Comparison of ENCODE assay signal across 21 cellular contexts in the genomic region with DNA sequence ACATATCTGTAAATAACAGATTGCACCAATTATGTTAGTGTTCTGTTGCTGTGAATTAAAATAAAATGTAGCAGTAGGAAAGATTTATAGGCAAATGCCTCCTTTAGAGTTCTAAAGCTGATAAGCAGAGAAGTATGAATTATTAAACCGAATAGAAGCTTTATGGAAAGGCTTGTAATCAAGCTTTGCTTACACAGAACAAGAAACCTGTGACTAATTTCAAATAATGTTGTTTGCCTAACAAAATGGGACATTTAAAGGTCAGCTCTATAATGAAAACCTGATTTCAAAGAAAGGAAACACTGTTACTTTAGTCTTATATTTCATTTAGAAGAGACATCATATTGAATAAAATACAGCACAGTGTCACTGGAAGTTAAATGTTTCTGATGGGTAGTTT.
DNase-seq lines count a peak whose midpoint lies in the region; ATAC-seq, FAIRE-seq and TF ChIP-seq lines count a peak whose summit lies in the region.
"Had no signal": no experiment of that assay in that cellular context is flagged by ENCODE, and none has a peak within 500 bp of the region (broad histone marks: within the 10 kb centered on the region; RNA-seq: fewer than 3 reads in every experiment).

No MANE protein-coding gene starts in this region.

- no peak overlapping the region for H4K8ac ChIP-seq in mesendoderm (ENCODE audit: low read depth, low read length)

- H3K27me3 ChIP-seq in A673 (replicated peaks; ENCODE audit: insufficient read depth, low read depth, low read length, poor library complexity) = no peaks in the 10 kb centered on the region
- no peaks in the 10 kb centered on the region for H3K27me3 ChIP-seq in pancreas
- H3K27me3 ChIP-seq in mesendoderm (ENCODE audit: insufficient read depth, low read length, poor library complexity) = no peaks in the 10 kb centered on the region

- peak; percentile 79 for DNase-seq in A673 (ENCODE audit: low spot score)
- DNase-seq in DMS53 treated with DMSO at 0.1 percent for 48 hours (lab: John Stamatoyannopoulos, UW; ENCODE audit: unreplicated experiment) = peak; percentile 6
- DNase-seq in SK-N-MC (ENCODE audit: low read depth, low spot score) = peak; percentile 65
- no peak for DNase-seq in pancreas
- DNase-seq in mesendoderm = no peak
- DNase-seq: 8988T; C1 segment of cervical spinal cord; Calu3; CD4-positive, alpha-beta memory T cell; COR-L47; DMS79; EL; GDM1; H9 had no signal

- H3K79me2 ChIP-seq in mesendoderm (ENCODE audit: control insufficient read depth, insufficient read depth, low read length) = no peaks in the 10 kb centered on the region

- no peak overlapping the region for H2BK15ac ChIP-seq in mesendoderm (replicated peaks; ENCODE audit: low read depth)

- H3K56ac ChIP-seq in mesendoderm (ENCODE audit: low read length) = no peak overlapping the region

- TF ChIP-seq CTCF in A673 (conservative IDR thresholded peaks at IDR 0.05; ENCODE audit: low read depth, low read length) (no peak), pancreas (IDR thresholded peaks at IDR 0.05) (no peak)

- H2BK120ac ChIP-seq in mesendoderm (ENCODE audit: low read depth, low read length) = no peak overlapping the region

- H3K23ac ChIP-seq in mesendoderm (ENCODE audit: low read length) = no peak overlapping the region

- no peak overlapping the region for H3K18ac ChIP-seq in mesendoderm (ENCODE audit: low read length)

- H4K5ac ChIP-seq in mesendoderm (ENCODE audit: low read length) = no peak overlapping the region

- H3K4me1 ChIP-seq in A673 (ENCODE audit: insufficient read depth, low read length, poor library complexity, severe bottlenecking) (peaks cover 40% of the 10 kb centered on the region), pancreas (peaks cover 0 to 3% (median 0%) of the 10 kb centered on the region in 3 donors), mesendoderm (ENCODE audit: control insufficient read depth, low read depth, low read length) (no peaks in the 10 kb centered on the region)
- H3K4me1 ChIP-seq: A549 had no signal

- ATAC-seq in pancreas (peak; percentile 26 to 75 (median 56)), GM19467 (IDR thresholded peaks at IDR 0.05; ENCODE audit: unreplicated experiment) (no peak), GM19324 (IDR thresholded peaks at IDR 0.05; ENCODE audit: low FRiP score, unreplicated experiment) (no peak)
- ATAC-seq: A549, GM12878, GM23338, HCT116 had no signal

- peak overlapping the region; percentile 72 for H3K9ac ChIP-seq in SK-N-MC (ENCODE audit: insufficient read length)
- H3K9ac ChIP-seq in mesendoderm (ENCODE audit: low read length) = no peak overlapping the region

- CTCF ChIA-PET in A673 (lab: Charles Lee) = interaction anchor here (0.9 to 2.0 kb wide), 4 partner anchors 144 to 1072 kb away, joined by 4 to 10 read pairs (median 8); no protein-coding TSS in a partner anchor

- H3K4ac ChIP-seq in mesendoderm (ENCODE audit: low read depth, low read length) = no peak overlapping the region

- H3K36me3 ChIP-seq in A673 (ENCODE audit: insufficient read depth, low read length, poor library complexity, severe bottlenecking) (peaks cover 39% of the 10 kb centered on the region), SK-N-MC (ENCODE audit: insufficient read depth, low read length) (peaks cover 12% of the 10 kb centered on the region; the same call in 1 of the 2 replicates), pancreas (no peaks in the 10 kb centered on the region), mesendoderm (ENCODE audit: control insufficient read depth, insufficient read depth, low read length) (no peaks in the 10 kb centered on the region)

- BruUV-seq in A673 (replicated peaks; lab: Mats Ljungman, UMichigan) = no TSS peak

- intact Hi-C loops in A673 (cut with micrococcal nuclease; ENCODE audit: unreplicated experiment) = loop anchor here (1.0 to 10.0 kb wide), 11 partner anchors 145 to 1767 kb away; no protein-coding TSS in a partner anchor
- intact Hi-C loops in pancreas (cut with DNase I) = no loop called here

- H3K9me3 ChIP-seq in A673 (ENCODE audit: low read depth, low read length, poor library complexity, severe bottlenecking) (peaks cover 41% of the 10 kb centered on the region), SK-N-MC (ENCODE audit: low read depth, low read length) (peaks cover 10% of the 10 kb centered on the region; the same call in 1 of the 2 replicates), pancreas (no peaks in the 10 kb centered on the region)
- H3K9me3 ChIP-seq: A549 had no signal

- FAIRE-seq in pancreas (lab: Jason Lieb, UNC) = no peak
- FAIRE-seq: A549, GM12878, GM18507 had no signal

- H3K4me2 ChIP-seq in mesendoderm (ENCODE audit: low read length) = no peak overlapping the region
- H3K4me2 ChIP-seq: A549, GM23338 had no signal

- H3K27ac ChIP-seq in A673 (ENCODE audit: low read depth, low read length, poor library complexity, severe bottlenecking) = peak overlapping the region; percentile 98
- H3K27ac ChIP-seq in SK-N-MC = peak overlapping the region; percentile 99
- no peak overlapping the region for H3K27ac ChIP-seq in pancreas
- no peak overlapping the region for H3K27ac ChIP-seq in mesendoderm (ENCODE audit: low read depth, low read length)
- H3K27ac ChIP-seq: A549 had no signal

- no peak overlapping the region for H2BK5ac ChIP-seq in mesendoderm (ENCODE audit: low read length)

- 8% methylated on average over 1 of the region's 1 CpG for WGBS in pancreas, 2 donors
- WGBS in mesendoderm (ENCODE audit: extremely low coverage, insufficient coverage, low lambda C conversion rate) = no CpG with 5 or more reads among the region's 1 CpG

- no peak overlapping the region for H2AK5ac ChIP-seq in mesendoderm (ENCODE audit: low read length)

- H3K79me1 ChIP-seq in mesendoderm (ENCODE audit: low read length) = no peaks in the 10 kb centered on the region

- POLR2A ChIA-PET in A673 (lab: Charles Lee; ENCODE audit: low non-redundant PET) = interaction anchor here (0.7 kb wide), 1 partner anchor 1816 kb away, joined by 3 read pairs; no protein-coding TSS in a partner anchor

- H3K4me3 ChIP-seq in A673 (ENCODE audit: low read depth, low read length, poor library complexity, severe bottlenecking) = no peak overlapping the region
- peak overlapping the region; percentile 41 for H3K4me3 ChIP-seq in SK-N-MC
- H3K4me3 ChIP-seq in pancreas = no peak overlapping the region
- no peak overlapping the region for H3K4me3 ChIP-seq in mesendoderm (ENCODE audit: low read length)
- H3K4me3 ChIP-seq: A549, GM12878, GM23338 had no signal

Comparison
In these comparisons a context has a peak if more than half of its experiments do, and no peak if none do; other contexts are left out.
1. DNase-seq: peak in A673 (single experiment), DMS53 treated with DMSO at 0.1 percent for 48 hours (single experiment) and SK-N-MC (single experiment); none in pancreas (0 of 6) and mesendoderm (single experiment).
2. H3K27ac ChIP-seq: peak in A673 (single experiment) and SK-N-MC (single experiment); none in pancreas (0 of 4) and mesendoderm (single experiment).
3. ATAC-seq: peak in pancreas (4 of 4); none in GM19467 (single experiment) and GM19324 (single experiment).